1 cellular context compared by ENCODE assay signal in the genomic region with DNA sequence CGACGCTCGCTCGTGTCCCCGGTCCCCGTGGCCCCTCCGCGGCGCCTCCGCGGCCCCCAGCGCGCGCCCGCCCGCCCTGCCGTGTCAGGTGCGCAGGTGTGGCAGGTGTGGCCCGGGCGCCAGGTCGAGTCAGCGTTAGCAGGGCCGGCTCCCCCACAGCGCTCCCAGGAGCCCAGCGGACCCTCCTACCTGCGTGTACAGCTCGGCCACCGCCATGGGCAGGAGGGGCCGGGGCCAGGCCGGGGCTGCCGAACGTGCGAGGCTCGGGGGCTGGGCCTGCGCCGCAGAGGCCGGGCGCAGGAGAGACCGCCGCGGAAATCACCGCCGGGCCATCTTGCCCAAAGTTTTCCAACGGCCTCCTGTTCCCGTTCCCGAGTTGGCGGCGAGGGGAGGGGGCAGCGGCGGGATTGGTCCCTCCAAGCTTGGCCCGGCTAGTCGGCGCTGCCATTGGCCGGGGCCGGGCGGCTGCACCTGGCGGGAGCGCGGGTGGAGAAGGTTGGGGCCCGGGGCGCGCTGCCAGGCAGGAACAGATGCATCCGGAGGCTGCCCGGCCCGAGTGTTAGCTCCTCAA.
TF ChIP-seq lines count a peak whose summit lies in the region.

A gene with protein sequence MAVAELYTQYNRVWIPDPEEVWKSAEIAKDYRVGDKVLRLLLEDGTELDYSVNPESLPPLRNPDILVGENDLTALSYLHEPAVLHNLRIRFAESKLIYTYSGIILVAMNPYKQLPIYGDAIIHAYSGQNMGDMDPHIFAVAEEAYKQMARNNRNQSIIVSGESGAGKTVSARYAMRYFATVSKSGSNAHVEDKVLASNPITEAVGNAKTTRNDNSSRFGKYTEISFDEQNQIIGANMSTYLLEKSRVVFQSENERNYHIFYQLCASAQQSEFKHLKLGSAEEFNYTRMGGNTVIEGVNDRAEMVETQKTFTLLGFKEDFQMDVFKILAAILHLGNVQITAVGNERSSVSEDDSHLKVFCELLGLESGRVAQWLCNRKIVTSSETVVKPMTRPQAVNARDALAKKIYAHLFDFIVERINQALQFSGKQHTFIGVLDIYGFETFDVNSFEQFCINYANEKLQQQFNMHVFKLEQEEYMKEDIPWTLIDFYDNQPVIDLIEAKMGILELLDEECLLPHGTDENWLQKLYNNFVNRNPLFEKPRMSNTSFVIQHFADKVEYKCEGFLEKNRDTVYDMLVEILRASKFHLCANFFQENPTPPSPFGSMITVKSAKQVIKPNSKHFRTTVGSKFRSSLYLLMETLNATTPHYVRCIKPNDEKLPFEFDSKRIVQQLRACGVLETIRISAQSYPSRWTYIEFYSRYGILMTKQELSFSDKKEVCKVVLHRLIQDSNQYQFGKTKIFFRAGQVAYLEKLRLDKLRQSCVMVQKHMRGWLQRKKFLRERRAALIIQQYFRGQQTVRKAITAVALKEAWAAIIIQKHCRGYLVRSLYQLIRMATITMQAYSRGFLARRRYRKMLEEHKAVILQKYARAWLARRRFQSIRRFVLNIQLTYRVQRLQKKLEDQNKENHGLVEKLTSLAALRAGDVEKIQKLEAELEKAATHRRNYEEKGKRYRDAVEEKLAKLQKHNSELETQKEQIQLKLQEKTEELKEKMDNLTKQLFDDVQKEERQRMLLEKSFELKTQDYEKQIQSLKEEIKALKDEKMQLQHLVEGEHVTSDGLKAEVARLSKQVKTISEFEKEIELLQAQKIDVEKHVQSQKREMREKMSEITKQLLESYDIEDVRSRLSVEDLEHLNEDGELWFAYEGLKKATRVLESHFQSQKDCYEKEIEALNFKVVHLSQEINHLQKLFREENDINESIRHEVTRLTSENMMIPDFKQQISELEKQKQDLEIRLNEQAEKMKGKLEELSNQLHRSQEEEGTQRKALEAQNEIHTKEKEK (N-terminal part only) (minus strand): TSS at position 384 of the 571 bp plus-strand sequence. CDS start 168 bp downstream, at position 216.

TF ChIP-seq in HCT116, 20 proteins besides CTCF, POLR2A, EP300 and RAD21:
- no peak for TF ChIP-seq EGR1 (IDR thresholded peaks at IDR 0.05; ENCODE audit: low read depth)
- no peak for TF ChIP-seq EZH2 (IDR thresholded peaks at IDR 0.05)
- no peak for TF ChIP-seq CEBPB (IDR thresholded peaks at IDR 0.05; ENCODE audit: low read depth)
- peak; percentile 87 for TF ChIP-seq ZFX (IDR thresholded peaks at IDR 0.05)
- TF ChIP-seq POLR2AphosphoS5 (IDR thresholded peaks at IDR 0.05; ENCODE audit: low read depth, low read length), result peak; percentile 71
- TF ChIP-seq ELF1 (IDR thresholded peaks at IDR 0.05; ENCODE audit: borderline replicate concordance, low read depth), result no peak
- TF ChIP-seq, protein P1, sequence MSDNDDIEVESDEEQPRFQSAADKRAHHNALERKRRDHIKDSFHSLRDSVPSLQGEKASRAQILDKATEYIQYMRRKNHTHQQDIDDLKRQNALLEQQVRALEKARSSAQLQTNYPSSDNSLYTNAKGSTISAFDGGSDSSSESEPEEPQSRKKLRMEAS (IDR thresholded peaks at IDR 0.05), result peak; percentile 53
- peak; percentile 67 for TF ChIP-seq SP1 (IDR thresholded peaks at IDR 0.05; ENCODE audit: low read depth)
- TF ChIP-seq TCF7L2 (IDR thresholded peaks at IDR 0.05; ENCODE audit: borderline replicate concordance, extremely low read depth, insufficient read depth, insufficient read length), result peak; percentile 18
- no peak for TF ChIP-seq SRF (IDR thresholded peaks at IDR 0.05; ENCODE audit: low read depth)
- TF ChIP-seq, protein P2, sequence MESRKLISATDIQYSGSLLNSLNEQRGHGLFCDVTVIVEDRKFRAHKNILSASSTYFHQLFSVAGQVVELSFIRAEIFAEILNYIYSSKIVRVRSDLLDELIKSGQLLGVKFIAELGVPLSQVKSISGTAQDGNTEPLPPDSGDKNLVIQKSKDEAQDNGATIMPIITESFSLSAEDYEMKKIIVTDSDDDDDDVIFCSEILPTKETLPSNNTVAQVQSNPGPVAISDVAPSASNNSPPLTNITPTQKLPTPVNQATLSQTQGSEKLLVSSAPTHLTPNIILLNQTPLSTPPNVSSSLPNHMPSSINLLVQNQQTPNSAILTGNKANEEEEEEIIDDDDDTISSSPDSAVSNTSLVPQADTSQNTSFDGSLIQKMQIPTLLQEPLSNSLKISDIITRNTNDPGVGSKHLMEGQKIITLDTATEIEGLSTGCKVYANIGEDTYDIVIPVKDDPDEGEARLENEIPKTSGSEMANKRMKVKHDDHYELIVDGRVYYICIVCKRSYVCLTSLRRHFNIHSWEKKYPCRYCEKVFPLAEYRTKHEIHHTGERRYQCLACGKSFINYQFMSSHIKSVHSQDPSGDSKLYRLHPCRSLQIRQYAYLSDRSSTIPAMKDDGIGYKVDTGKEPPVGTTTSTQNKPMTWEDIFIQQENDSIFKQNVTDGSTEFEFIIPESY (IDR thresholded peaks at IDR 0.05; ENCODE audit: extremely low read depth, insufficient replicate concordance, low read length), result no peak
- TF ChIP-seq ZNF274 (IDR thresholded peaks at IDR 0.05; ENCODE audit: low read depth, low read length), result no peak
- peak; percentile 56; the same call in 1 of the 2 replicates for TF ChIP-seq SIN3A (IDR thresholded peaks at IDR 0.05; ENCODE audit: low read depth)
- TF ChIP-seq JUND (IDR thresholded peaks at IDR 0.05), result no peak
- no peak for TF ChIP-seq FOSL1 (IDR thresholded peaks at IDR 0.05; ENCODE audit: low read depth)
- TF ChIP-seq YY1 (IDR thresholded peaks at IDR 0.05; ENCODE audit: extremely low read depth, insufficient replicate concordance, low read depth, low read length), result peak; percentile 12
- TF ChIP-seq, protein P3, sequence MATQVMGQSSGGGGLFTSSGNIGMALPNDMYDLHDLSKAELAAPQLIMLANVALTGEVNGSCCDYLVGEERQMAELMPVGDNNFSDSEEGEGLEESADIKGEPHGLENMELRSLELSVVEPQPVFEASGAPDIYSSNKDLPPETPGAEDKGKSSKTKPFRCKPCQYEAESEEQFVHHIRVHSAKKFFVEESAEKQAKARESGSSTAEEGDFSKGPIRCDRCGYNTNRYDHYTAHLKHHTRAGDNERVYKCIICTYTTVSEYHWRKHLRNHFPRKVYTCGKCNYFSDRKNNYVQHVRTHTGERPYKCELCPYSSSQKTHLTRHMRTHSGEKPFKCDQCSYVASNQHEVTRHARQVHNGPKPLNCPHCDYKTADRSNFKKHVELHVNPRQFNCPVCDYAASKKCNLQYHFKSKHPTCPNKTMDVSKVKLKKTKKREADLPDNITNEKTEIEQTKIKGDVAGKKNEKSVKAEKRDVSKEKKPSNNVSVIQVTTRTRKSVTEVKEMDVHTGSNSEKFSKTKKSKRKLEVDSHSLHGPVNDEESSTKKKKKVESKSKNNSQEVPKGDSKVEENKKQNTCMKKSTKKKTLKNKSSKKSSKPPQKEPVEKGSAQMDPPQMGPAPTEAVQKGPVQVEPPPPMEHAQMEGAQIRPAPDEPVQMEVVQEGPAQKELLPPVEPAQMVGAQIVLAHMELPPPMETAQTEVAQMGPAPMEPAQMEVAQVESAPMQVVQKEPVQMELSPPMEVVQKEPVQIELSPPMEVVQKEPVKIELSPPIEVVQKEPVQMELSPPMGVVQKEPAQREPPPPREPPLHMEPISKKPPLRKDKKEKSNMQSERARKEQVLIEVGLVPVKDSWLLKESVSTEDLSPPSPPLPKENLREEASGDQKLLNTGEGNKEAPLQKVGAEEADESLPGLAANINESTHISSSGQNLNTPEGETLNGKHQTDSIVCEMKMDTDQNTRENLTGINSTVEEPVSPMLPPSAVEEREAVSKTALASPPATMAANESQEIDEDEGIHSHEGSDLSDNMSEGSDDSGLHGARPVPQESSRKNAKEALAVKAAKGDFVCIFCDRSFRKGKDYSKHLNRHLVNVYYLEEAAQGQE (IDR thresholded peaks at IDR 0.05; ENCODE audit: low read depth), result no peak
- no peak for TF ChIP-seq CBX3 (IDR thresholded peaks at IDR 0.05; ENCODE audit: low read depth)
- no peak for TF ChIP-seq EZH2phosphoT487 (IDR thresholded peaks at IDR 0.05; ENCODE audit: borderline replicate concordance)
- TF ChIP-seq, protein P4, sequence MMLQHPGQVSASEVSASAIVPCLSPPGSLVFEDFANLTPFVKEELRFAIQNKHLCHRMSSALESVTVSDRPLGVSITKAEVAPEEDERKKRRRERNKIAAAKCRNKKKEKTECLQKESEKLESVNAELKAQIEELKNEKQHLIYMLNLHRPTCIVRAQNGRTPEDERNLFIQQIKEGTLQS (IDR thresholded peaks at IDR 0.05), result no peak
TF ChIP-seq in HCT116: peak in this region for 7.
